In the genomic region with DNA sequence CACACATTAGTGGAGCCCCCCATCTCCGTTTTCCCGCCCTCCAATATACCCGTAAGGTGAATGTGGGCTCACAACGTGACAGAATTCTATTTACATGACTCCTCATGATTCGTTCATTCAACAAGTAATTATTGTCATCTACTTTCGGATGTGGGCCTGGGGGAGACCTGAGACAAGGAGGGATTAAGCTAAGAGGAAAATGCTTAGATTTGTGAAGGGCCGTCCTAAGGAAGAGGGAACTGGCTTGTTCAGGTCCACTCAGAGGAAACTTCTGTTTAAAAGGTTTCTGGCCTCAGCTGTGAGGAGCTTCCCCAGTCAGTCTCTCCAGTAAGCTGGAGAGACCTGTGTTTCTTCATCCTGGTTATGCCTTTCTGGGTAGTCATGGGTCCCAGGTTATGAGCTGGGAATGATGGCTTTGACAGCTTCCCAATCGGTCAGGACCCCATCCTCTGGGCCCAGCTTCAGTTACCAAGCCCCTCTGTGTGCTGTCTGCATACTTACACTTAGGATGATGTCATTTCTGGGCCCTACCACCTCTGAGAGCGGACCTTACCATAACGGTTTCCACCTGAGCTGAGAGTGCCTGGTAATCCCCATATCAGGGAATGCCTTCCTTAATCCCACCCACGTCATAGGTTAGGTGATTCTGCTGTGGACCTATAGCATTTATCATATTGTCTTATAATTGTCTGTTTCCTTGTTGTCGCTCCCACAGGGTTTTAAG, we compare ENCODE assay signal across 8 cellular contexts. TPM values are rescaled to one million over a fixed set of nuclear protein-coding genes. Genes with fewer than 3 reads are reported as not detected.
DNase-seq lines count a peak whose midpoint lies in the region; ATAC-seq and TF ChIP-seq lines count a peak whose summit lies in the region.

No MANE protein-coding gene starts in this region.

- no peak for TF ChIP-seq POLR2A in testis (IDR thresholded peaks at IDR 0.05)

- H3K9me3 Mint-ChIP-seq in activated T-cell treated with anti-CD3 and anti-CD28 coated beads, Interleukin-2, amount 50 U/mL, for 72 hours = no peaks in the 10 kb centered on the region

- H3K27me3 Mint-ChIP-seq in activated T-cell treated with anti-CD3 and anti-CD28 coated beads, Interleukin-2, amount 50 U/mL, for 72 hours (ENCODE audit: low read depth) = no peaks in the 10 kb centered on the region

- H3K4me1 Mint-ChIP-seq in activated T-cell treated with anti-CD3 and anti-CD28 coated beads, Interleukin-2, amount 50 U/mL, for 72 hours (ENCODE audit: low read depth) = peaks cover 43% of the 10 kb centered on the region

- no peaks in the 10 kb centered on the region for H3K27me3 ChIP-seq in iPS-18a (ENCODE audit: control insufficient read depth, insufficient read depth, low read length)
- no peaks in the 10 kb centered on the region for H3K27me3 ChIP-seq in testis

- intact Hi-C loops in testis (cut with DNase I; ENCODE audit: low total_unique reads) = no loop called here

- 39 to 61% methylated on average over 12 of the region's 12 CpGs for WGBS in testis, 2 donors

- no peak overlapping the region for H3K9ac ChIP-seq in iPS-18a (ENCODE audit: low read length)

- peak overlapping the region; percentile 79 to 85 for H3K4me3 Mint-ChIP-seq in activated T-cell treated with anti-CD3 and anti-CD28 coated beads, Interleukin-2, amount 50 U/mL, for 72 hours

- ATAC-seq in activated T-cell treated with anti-CD3 and anti-CD28 coated beads, Interleukin-2, amount 50 U/mL, for 72 hours (replicated peaks in 1 of 2) = no peak

- peak overlapping the region; percentile 4; the same call in 1 of the 2 replicates for H3K4me3 ChIP-seq in WI38 (ENCODE audit: low read depth, low read length)
- peak overlapping the region; percentile 23 for H3K4me3 ChIP-seq in iPS-18a (ENCODE audit: low read length)
- H3K4me3 ChIP-seq in testis = peak overlapping the region; percentile 93 to 99

- H3K4me1 ChIP-seq in iPS-18a (ENCODE audit: control insufficient read depth, low read depth, low read length) = peaks cover 18% of the 10 kb centered on the region
- peaks cover 12% of the 10 kb centered on the region for H3K4me1 ChIP-seq in testis

- no peak for DNase-seq in activated T-cell treated with anti-CD3 and anti-CD28 coated beads, Interleukin-2, amount 50 U/mL, for 72 hours
- DNase-seq in activated T-cell treated with anti-CD3 and anti-CD28 coated beads, Interleukin-2, amount 50 U/mL, for 1 hour = no peak
- DNase-seq in testis = no peak
- no peak for DNase-seq in occipital lobe (lab: John Stamatoyannopoulos, UW)
- no peak for DNase-seq in NCI-H187 treated with DMSO at 0.1 percent for 48 hours (lab: John Stamatoyannopoulos, UW)
- DNase-seq in GDM1 (lab: John Stamatoyannopoulos, UW) = no peak

- peak overlapping the region; percentile 79 for H3K27ac Mint-ChIP-seq in activated T-cell treated with anti-CD3 and anti-CD28 coated beads, Interleukin-2, amount 50 U/mL, for 72 hours

- no peaks in the 10 kb centered on the region for H3K36me3 Mint-ChIP-seq in activated T-cell treated with anti-CD3 and anti-CD28 coated beads, Interleukin-2, amount 50 U/mL, for 72 hours (ENCODE audit: insufficient read depth in 2 of 2)

- H3K36me3 ChIP-seq in iPS-18a (ENCODE audit: control insufficient read depth, low read depth, low read length) (no peaks in the 10 kb centered on the region), testis (ENCODE audit: low read depth, missing control alignments) (no peaks in the 10 kb centered on the region)

- H3K27ac ChIP-seq in iPS-18a (ENCODE audit: low read length) = no peak overlapping the region
- peak overlapping the region in 1 of 2 donors; percentile 23 for H3K27ac ChIP-seq in testis

- H3K9me3 ChIP-seq in iPS-18a (ENCODE audit: control insufficient read depth, low read depth, low read length) (no peaks in the 10 kb centered on the region), testis (no peaks in the 10 kb centered on the region)

- TF ChIP-seq CTCF in WI38 (IDR thresholded peaks at IDR 0.05; ENCODE audit: low read depth, low read length) (no peak), testis (IDR thresholded peaks at IDR 0.05) (no peak)

RNA-seq across cellular contexts. Expression of a gene that starts 0.7 kb away (rescaled TPM):
- 10 to 100 TPM; 30.4 to 45.5 TPM for total RNA-seq in activated T-cell treated with anti-CD3 and anti-CD28 coated beads, Interleukin-2, amount 50 U/mL, for 72 hours
- total RNA-seq in testis = 100 to 1,000 TPM; 104 to 109 TPM
- polyA plus RNA-seq in testis (ENCODE audit: insufficient read depth, low read depth, low replicate concordance) = 140 TPM
- total RNA-seq in occipital lobe = 99.2 TPM

RNA-seq across cellular contexts. Expression of a gene that starts 49.3 kb away (rescaled TPM):
- 10 to 100 TPM; 86.8 to 92.1 TPM for total RNA-seq in activated T-cell treated with anti-CD3 and anti-CD28 coated beads, Interleukin-2, amount 50 U/mL, for 72 hours
- 100 to 1,000 TPM; 126 to 148 TPM for total RNA-seq in testis
- 99.3 TPM for polyA plus RNA-seq in testis (ENCODE audit: insufficient read depth, low read depth, low replicate concordance)
- total RNA-seq in occipital lobe = 46.8 TPM

Comparison
In these comparisons a context has a peak if more than half of its experiments do, and no peak if none do; other contexts are left out.
1. H3K4me3 ChIP-seq: peak in every context shown above with its lines; median percentile 96 in testis; 23 in iPS-18a; 4 in WI38.